ENCODE assay signal across 1 cellular context in genomic region chr15:41182266-41182665, GRCh38.
TF ChIP-seq lines count a peak whose summit lies in the region.

No MANE protein-coding gene starts in this region.

TF ChIP-seq in GM23338, 12 proteins besides CTCF, POLR2A, EP300 and RAD21 (continued from another document):
- TF ChIP-seq EZH2 (IDR thresholded peaks at IDR 0.05; ENCODE audit: low read depth, unreplicated experiment) = no peak
- TF ChIP-seq REST (IDR thresholded peaks at IDR 0.05; ENCODE audit: unreplicated experiment) = no peak
- no peak for TF ChIP-seq JUNB (IDR thresholded peaks at IDR 0.05; ENCODE audit: unreplicated experiment)
- TF ChIP-seq STAT1 (IDR thresholded peaks at IDR 0.05; ENCODE audit: unreplicated experiment) = no peak
- TF ChIP-seq ETS1 (IDR thresholded peaks at IDR 0.05) = no peak
- no peak for TF ChIP-seq ZNF331 (CRISPR knock-in tag; IDR thresholded peaks at IDR 0.05; ENCODE audit: low read depth)
- no peak for TF ChIP-seq CREB1 (CRISPR knock-in tag; IDR thresholded peaks at IDR 0.05; ENCODE audit: low read depth)
- no peak for TF ChIP-seq EZH2phosphoT487 (IDR thresholded peaks at IDR 0.05; ENCODE audit: unreplicated experiment)
